ENCODE assay signal across 10 cellular contexts in genomic region chr20:49179368-49180277, GRCh38. TPM values are rescaled to one million over a fixed set of nuclear protein-coding genes. Genes with fewer than 3 reads are reported as not detected.
DNase-seq lines count a peak whose midpoint lies in the region; ATAC-seq and TF ChIP-seq lines count a peak whose summit lies in the region.
"Had no signal": no experiment of that assay in that cellular context is flagged by ENCODE, and none has a peak within 500 bp of the region (broad histone marks: within the 10 kb centered on the region; RNA-seq: fewer than 3 reads in every experiment).

No MANE protein-coding gene starts in this region.

- POLR2A ChIA-PET in CD4-positive, alpha-beta T cell (lab: Charles Lee), result interaction anchor here (0.6 to 1.6 kb wide), 4 partner anchors 8 to 41 kb away, joined by 3 to 4 read pairs (median 4); no protein-coding TSS in a partner anchor
- POLR2A ChIA-PET in activated B cell treated with CpG ODN at 0.5 μM for 24 hours (lab: Charles Lee), result interaction anchor here (0.6 to 2.5 kb wide), 7 partner anchors 7 to 1569 kb away, joined by 3 to 8 read pairs (median 3); partner anchors contain the start of gene STAU1

- no peaks in the 10 kb centered on the region for H3K27me3 Mint-ChIP-seq in CD4-positive, alpha-beta T cell
- H3K27me3 Mint-ChIP-seq in activated B cell treated with CpG ODN at 0.5 μM for 24 hours, result no peaks in the 10 kb centered on the region
- no peaks in the 10 kb centered on the region for H3K27me3 Mint-ChIP-seq in memory B cell

- peaks cover 36% of the 10 kb centered on the region for H3K36me3 Mint-ChIP-seq in CD4-positive, alpha-beta T cell (ENCODE audit: low read depth)
- H3K36me3 Mint-ChIP-seq in activated B cell treated with CpG ODN at 0.5 μM for 24 hours (ENCODE audit: low read depth), result peaks cover 15% of the 10 kb centered on the region
- H3K36me3 Mint-ChIP-seq in memory B cell, result peaks cover 5% of the 10 kb centered on the region

- intact Hi-C loops in CD4-positive, alpha-beta T cell (cut with DNase I, micrococcal nuclease), result loop anchor here in 1 of 2 experiments (5.0 kb wide), 1 partner anchor 32 kb away; no protein-coding TSS in a partner anchor
- intact Hi-C loops in activated B cell treated with CpG ODN at 0.5 μM for 24 hours (cut with micrococcal nuclease), result loop anchor here (1.0 to 10.0 kb wide), 2 partner anchors 8 to 45 kb away; no protein-coding TSS in a partner anchor

- H3K4me3 Mint-ChIP-seq in CD4-positive, alpha-beta T cell, result peak overlapping the region; percentile 20
- peak overlapping the region; percentile 42 for H3K4me3 Mint-ChIP-seq in activated B cell treated with CpG ODN at 0.5 μM for 24 hours
- no peak overlapping the region for H3K4me3 Mint-ChIP-seq in memory B cell

- H3K9me3 ChIP-seq in CD4-positive, alpha-beta T cell (ENCODE audit: control insufficient read depth, low read length), result no peaks in the 10 kb centered on the region

- H3K9me3 Mint-ChIP-seq in CD4-positive, alpha-beta T cell, result no peaks in the 10 kb centered on the region
- H3K9me3 Mint-ChIP-seq in activated B cell treated with CpG ODN at 0.5 μM for 24 hours (no peaks in the 10 kb centered on the region), memory B cell (no peaks in the 10 kb centered on the region)

- H3K4me1 Mint-ChIP-seq in CD4-positive, alpha-beta T cell (ENCODE audit: low read depth), result peaks cover 65% of the 10 kb centered on the region
- H3K4me1 Mint-ChIP-seq in activated B cell treated with CpG ODN at 0.5 μM for 24 hours (peaks cover 53% of the 10 kb centered on the region), memory B cell (peaks cover 24% of the 10 kb centered on the region)

- no peak for TF ChIP-seq CTCF in CD4-positive, alpha-beta T cell (IDR thresholded peaks at IDR 0.05)
- no peak for TF ChIP-seq CTCF in activated B cell treated with CpG ODN at 0.5 μM for 24 hours (IDR thresholded peaks at IDR 0.05)

- CTCF ChIA-PET in CD4-positive, alpha-beta T cell (lab: Charles Lee), result interaction anchor here (4.7 kb wide), 1 partner anchor 38 kb away, joined by 21 read pairs; no protein-coding TSS in a partner anchor
- CTCF ChIA-PET in activated B cell treated with CpG ODN at 0.5 μM for 24 hours (lab: Charles Lee), result interaction anchor here (1.1 to 1.7 kb wide), 2 partner anchors 38 to 47 kb away, joined by 3 to 7 read pairs; no protein-coding TSS in a partner anchor

- H3K27me3 ChIP-seq in CD4-positive, alpha-beta T cell (ENCODE audit: control insufficient read depth, insufficient read depth, low read length), result no peaks in the 10 kb centered on the region

- H3K27ac ChIP-seq in CD4-positive, alpha-beta T cell (ENCODE audit: low read depth, low read length), result no peak overlapping the region

- DNase-seq in CD4-positive, alpha-beta T cell, result no peak
- DNase-seq in activated B cell treated with CpG ODN at 0.5 μM for 24 hours (no peak), memory B cell (ENCODE audit: low spot score in 2 of 2) (no peak), HCEC 1CT (no peak), NCI-H2029 (lab: John Stamatoyannopoulos, UW) (no peak), DMS79 (lab: John Stamatoyannopoulos, UW) (no peak), NOMO-1 treated with DMSO at 0.1 percent for 48 hours (lab: John Stamatoyannopoulos, UW; ENCODE audit: unreplicated experiment) (no peak)
- DNase-seq: activated CD8-positive, alpha-beta memory T cell treated with anti-CD3 and anti-CD28 coated beads, Interleukin-2, amount 50 U/mL, for 4 hours; GF-D8 had no signal

- peak overlapping the region; percentile 21 for H3K27ac Mint-ChIP-seq in CD4-positive, alpha-beta T cell
- peak overlapping the region; percentile 20 for H3K27ac Mint-ChIP-seq in activated B cell treated with CpG ODN at 0.5 μM for 24 hours
- H3K27ac Mint-ChIP-seq in memory B cell, result peak overlapping the region; percentile 46

- no peak for ATAC-seq in CD4-positive, alpha-beta T cell (ENCODE audit: poor library complexity)
- peak; percentile 49 for ATAC-seq in GM21381 (IDR thresholded peaks at IDR 0.05; ENCODE audit: unreplicated experiment)
- peak; percentile 66 for ATAC-seq in activated B cell treated with CpG ODN at 0.5 μM for 24 hours (ENCODE audit: low read depth)
- peak; percentile 86 for ATAC-seq in memory B cell (ENCODE audit: low read depth)

RNA-seq across cellular contexts. Expression of gene STAU1, which starts 8.5 kb away (rescaled TPM):
- 10 to 100 TPM; 61.4 to 65.8 TPM for total RNA-seq in CD4-positive, alpha-beta T cell
- total RNA-seq in activated B cell treated with CpG ODN at 0.5 μM for 24 hours, result 39.3 and 40.3 TPM in 2 replicates

RNA-seq across cellular contexts. Expression of gene DDX27, which starts 39.6 kb away (rescaled TPM):
- 100 to 1,000 TPM; 116 to 126 TPM for total RNA-seq in CD4-positive, alpha-beta T cell
- 76.5 and 78.4 TPM in 2 replicates for total RNA-seq in activated B cell treated with CpG ODN at 0.5 μM for 24 hours
